In genomic region chr2:54166121-54166773, GRCh38 we compare ENCODE assay signal across 23 cellular contexts. TPM values are rescaled to one million over a fixed set of nuclear protein-coding genes. Genes with fewer than 3 reads are reported as not detected.
DNase-seq lines count a peak whose midpoint lies in the region; ATAC-seq, FAIRE-seq and TF ChIP-seq lines count a peak whose summit lies in the region.
"Had no signal": no experiment of that assay in that cellular context is flagged by ENCODE, and none has a peak within 500 bp of the region (broad histone marks: within the 10 kb centered on the region; RNA-seq: fewer than 3 reads in every experiment).

No MANE protein-coding gene starts in this region.

- peak; percentile 42 for FAIRE-seq in K562 (lab: Jason Lieb, UNC)
- FAIRE-seq in keratinocyte (lab: Jason Lieb, UNC), result peak; percentile 20
- FAIRE-seq: A204.1, GM12892, GM18507 had no signal

- no peak overlapping the region for H2AFZ ChIP-seq in K562 (ENCODE audit: low read depth, low read length)
- H2AFZ ChIP-seq in keratinocyte (ENCODE audit: control insufficient read depth, low read length), result no peak overlapping the region

- DNase-seq in EH (ENCODE audit: low read depth) (peak; percentile 23), HCEC 1CT (peak; percentile 5), K562 (ENCODE audit: extremely low read depth in 1 of 4, low spot score in 3 of 4) (no peak), keratinocyte (ENCODE audit: low read depth, low spot score) (peak; percentile 5), MV-4-11 (lab: John Stamatoyannopoulos, UW) (no peak), transverse colon (no peak), sciatic nerve (ENCODE audit: low spot score) (no peak)
- DNase-seq: DMS79, H7, HFFc6, KG1, NCI-H1105, NCI-H146, NCI-H2029, NCI-H345, NCI-H524 treated with DMSO at 0.1 percent for 48 hours, NCI-H82, Peyer's patch had no signal

- no peak for TF ChIP-seq EP300 in K562 (IDR thresholded peaks at IDR 0.05; ENCODE audit: low read length)
- TF ChIP-seq EP300 in transverse colon (IDR thresholded peaks at IDR 0.05; ENCODE audit: low read depth), result no peak

- H3K27me3 ChIP-seq in K562 (ENCODE audit: control insufficient read depth in 2 of 2, insufficient read depth in 2 of 2, low read length in 2 of 2), result peaks cover 0 to 5% of the 10 kb centered on the region in 2 experiments; a peak in 1 of 5 replicates
- H3K27me3 ChIP-seq in keratinocyte (ENCODE audit: control insufficient read depth, extremely low read depth, insufficient read depth, low read length), result no peaks in the 10 kb centered on the region
- no peaks in the 10 kb centered on the region for H3K27me3 ChIP-seq in transverse colon
- H3K27me3 ChIP-seq: Peyer's patch, SJSA1 had no signal

- H3K79me2 ChIP-seq in K562 (ENCODE audit: control insufficient read depth, insufficient read depth, low read length) (no peaks in the 10 kb centered on the region), keratinocyte (ENCODE audit: control insufficient read depth, insufficient read depth, low read length) (no peaks in the 10 kb centered on the region)

- no peaks in the 10 kb centered on the region for H3K9me1 ChIP-seq in K562 (ENCODE audit: control insufficient read depth, insufficient read depth, low read length)
- H3K9me1 ChIP-seq in keratinocyte (ENCODE audit: control insufficient read depth, extremely low read depth, insufficient read depth, low read length), result no peaks in the 10 kb centered on the region

- intact Hi-C loops in K562 (cut with micrococcal nuclease) (no loop called here), transverse colon (cut with DNase I; ENCODE audit: low total_unique reads) (no loop called here), sciatic nerve (cut with DNase I) (no loop called here)

- H3K27ac ChIP-seq in K562 (ENCODE audit: extremely low read depth, low read depth, low read length) (no peak overlapping the region), keratinocyte (ENCODE audit: control insufficient read depth, insufficient read depth, low read length) (no peak overlapping the region), transverse colon (no peak overlapping the region)
- H3K27ac ChIP-seq: Peyer's patch, SJSA1 had no signal

- dilution Hi-C loops in keratinocyte (cut with MboI; ENCODE audit: extremely low pct_ligation_motif_present, low sequenced_read_pairs), result no loop called here

- POLR2A ChIA-PET in K562 (lab: Yijun Ruan, JAX), result interaction anchor here (0.8 kb wide), 1 partner anchor 1905 kb away, joined by 3 read pairs; no protein-coding TSS in a partner anchor

- H3K4me1 ChIP-seq in K562 (replicated peaks in 1 of 2; ENCODE audit: control insufficient read depth in 2 of 2, insufficient read depth in 2 of 2, low read length in 2 of 2), result no peaks in the 10 kb centered on the region
- H3K4me1 ChIP-seq in keratinocyte (ENCODE audit: control insufficient read depth, extremely low read depth, insufficient read depth, low read length), result no peaks in the 10 kb centered on the region
- no peaks in the 10 kb centered on the region for H3K4me1 ChIP-seq in transverse colon
- H3K4me1 ChIP-seq: Peyer's patch had no signal

- ATAC-seq in K562, result no peak
- no peak for ATAC-seq in GM21526 (IDR thresholded peaks at IDR 0.05; ENCODE audit: low FRiP score, unreplicated experiment)
- no peak for ATAC-seq in sciatic nerve

- H3K4me2 ChIP-seq in K562 (ENCODE audit: insufficient read depth, low read length) (no peak overlapping the region), keratinocyte (ENCODE audit: control insufficient read depth, extremely low read depth, insufficient read depth, low read depth, low read length) (no peak overlapping the region)

- no peak overlapping the region for H3K4me3 ChIP-seq in K562
- H3K4me3 ChIP-seq in keratinocyte (ENCODE audit: control insufficient read depth in 2 of 3, extremely low read depth in 1 of 3, insufficient read depth in 2 of 3, low read depth in 1 of 3, low read length in 3 of 3), result no peak overlapping the region
- no peak overlapping the region for H3K4me3 ChIP-seq in transverse colon
- H3K4me3 ChIP-seq: Peyer's patch, SJSA1 had no signal

- TF ChIP-seq POLR2A in K562 (conservative IDR thresholded peaks at IDR 0.05) (no peak), transverse colon (IDR thresholded peaks at IDR 0.05) (no peak)

- WGBS in K562 (ENCODE audit: insufficient coverage, low coverage, missing lambda C conversion rate), result 19% methylated on average over 3 of the region's 3 CpGs
- WGBS in transverse colon (ENCODE audit: low coverage in 1 of 2), 2 donors, result 95% methylated on average over 2 to 3 of the region's 3 CpGs

- no peaks in the 10 kb centered on the region for H3K36me3 ChIP-seq in K562 (ENCODE audit: control insufficient read depth, insufficient read depth, low read length)
- H3K36me3 ChIP-seq in keratinocyte (ENCODE audit: control insufficient read depth in 2 of 2, extremely low read depth in 1 of 2, insufficient read depth in 2 of 2, low read length in 2 of 2), result no peaks in the 10 kb centered on the region
- H3K36me3 ChIP-seq in transverse colon, result no peaks in the 10 kb centered on the region
- H3K36me3 ChIP-seq: Peyer's patch, SJSA1 had no signal

- CTCF ChIA-PET in K562 (lab: Yijun Ruan, JAX; ENCODE audit: low intra/inter-chr PET ratio), result no interaction called here

- no peak for TF ChIP-seq CTCF in K562 (IDR thresholded peaks at IDR 0.05 in 2 of 3, conservative IDR thresholded peaks at IDR 0.05 in 1 of 3; ENCODE audit: insufficient read depth in 2 of 3, low read depth in 1 of 3, low read length in 3 of 3)
- no peak for TF ChIP-seq CTCF in keratinocyte (optimal IDR thresholded peaks at IDR 0.05 in 1 of 3, IDR thresholded peaks at IDR 0.05 in 1 of 3, conservative IDR thresholded peaks at IDR 0.05 in 1 of 3; ENCODE audit: extremely low read depth in 1 of 3, insufficient read depth in 2 of 3, low read length in 3 of 3)
- no peak for TF ChIP-seq CTCF in transverse colon (IDR thresholded peaks at IDR 0.05)

- H4K20me1 ChIP-seq in K562 (replicated peaks; ENCODE audit: control insufficient read depth, insufficient read depth, low read length), result no peaks in the 10 kb centered on the region
- H4K20me1 ChIP-seq in keratinocyte (ENCODE audit: control insufficient read depth, extremely low read depth, insufficient read depth, low read length), result no peaks in the 10 kb centered on the region

- BruUV-seq in K562 (replicated peaks; lab: Mats Ljungman, UMichigan), result no TSS peak

- TF ChIP-seq RAD21 in K562 (CRISPR knock-in tag; conservative IDR thresholded peaks at IDR 0.05 in 1 of 2, IDR thresholded peaks at IDR 0.05 in 1 of 2), result no peak

- in situ Hi-C loops in K562 (cut with MboI) (no loop called here), transverse colon (cut with MboI; ENCODE audit: low pct_ligation_motif_present in 1 of 4, low pct_unique_long_range_greater_than_20kb in 1 of 4, low sequenced_read_pairs in 3 of 4) (no loop called here)

- H3K9ac ChIP-seq in K562 (ENCODE audit: insufficient read depth in 1 of 2, low read depth in 2 of 2, low read length in 2 of 2), result no peak overlapping the region
- H3K9ac ChIP-seq in keratinocyte (ENCODE audit: control insufficient read depth, extremely low read depth, insufficient read depth, low read length), result no peak overlapping the region

- no peaks in the 10 kb centered on the region for H3K9me3 ChIP-seq in K562 (replicated peaks; ENCODE audit: control insufficient read depth, insufficient read depth, low read depth, low read length)
- no peaks in the 10 kb centered on the region for H3K9me3 ChIP-seq in keratinocyte (ENCODE audit: control insufficient read depth, low read depth, low read length)
- H3K9me3 ChIP-seq in transverse colon, result no peaks in the 10 kb centered on the region
- H3K9me3 ChIP-seq: Peyer's patch, SJSA1 had no signal

RNA-seq across cellular contexts. Expression of gene ACYP2, which starts 50.8 kb away (rescaled TPM):
- total RNA-seq in K562 (2011; cell fraction: chromatin; rRNA removed; ENCODE audit: low replicate concordance), result 3.8 and 6.9 TPM in 2 replicates
- total RNA-seq in K562 (2011; cell fraction: nucleolus; rRNA removed), result 3.0 and 3.3 TPM in 2 replicates
- 5.1 and 11.3 TPM in 2 replicates for total RNA-seq in K562 (2011; cell fraction: nucleoplasm; rRNA removed)
- total RNA-seq in K562 (2014; rRNA removed) (2.2 and 3.0 TPM in 2 replicates), K562 (2014; rRNA removed; fragmentation: Illumina TruSeq; extraction: Trizol) (1.3 and 1.8 TPM in 2 replicates), K562 (2015; rRNA removed; fragmentation: Illumina TruSeq; extraction: Trizol) (1.9 and 2.2 TPM in 2 replicates), K562 (2021) (3.4 and 4.1 TPM in 2 replicates), transverse colon (10 to 100 TPM in 3 of 4 donors, 1 to 10 TPM in 1; 1.6 to 77.4 (median 11.4) TPM), sciatic nerve (19.7 TPM)
- polyA plus RNA-seq in K562 (2011; rRNA removed) (2.2 and 3.1 TPM in 2 replicates), K562 (2014; fragmentation: Illumina TruSeq; extraction: Trizol) (1.0 and 1.2 TPM in 2 replicates), K562 (2014; fragmentation: Nextera tagmentation; extraction: Ambion mirVana) (1 to 10 TPM; 1.9 to 2.2 TPM), K562 (2014; rRNA removed) (2.0 and 3.4 TPM in 2 replicates), keratinocyte (8.0 to 8.9 TPM (median 8.7 TPM) in 3 replicates)
- polyA plus RNA-seq in K562 (2011; cell fraction: cytosol; rRNA removed), result 2.8 and 3.8 TPM in 2 replicates
- 1.4 and 2.0 TPM in 2 replicates for polyA plus RNA-seq in K562 (2011; cell fraction: nucleus; rRNA removed)
- polyA plus RNA-seq in K562 (2012), result 5.2 and 6.5 TPM in 2 replicates
- polyA minus RNA-seq in K562 (2011; rRNA and poly(A)+ RNA removed), result 1.1 and 2.8 TPM in 2 replicates
- polyA minus RNA-seq in K562 (2011; cell fraction: cytosol; rRNA and poly(A)+ RNA removed), result 1.0 and 1.4 TPM in 2 replicates
- polyA minus RNA-seq in K562 (2011; cell fraction: nucleus; rRNA and poly(A)+ RNA removed), result 2.7 and 4.7 TPM in 2 replicates
- polyA plus RNA-seq in keratinocyte (2011; ENCODE audit: low read depth), result 19.6 TPM
- polyA plus RNA-seq in keratinocyte (2011; cell fraction: cytosol; rRNA removed), result 14.0 and 17.1 TPM in 2 replicates
- polyA plus RNA-seq in keratinocyte (2011; cell fraction: nucleus; rRNA removed), result 4.5 and 6.6 TPM in 2 replicates
- 10.2 and 18.1 TPM in 2 replicates for polyA plus RNA-seq in keratinocyte (2012; ENCODE audit: low replicate concordance)
- polyA minus RNA-seq in keratinocyte, result 3.5 to 5.2 TPM in 2 of 3 replicates, not detected in the other
- polyA minus RNA-seq in keratinocyte (2011; cell fraction: cytosol; rRNA and poly(A)+ RNA removed), result 6.5 TPM
- polyA minus RNA-seq in keratinocyte (2011; cell fraction: nucleus; rRNA and poly(A)+ RNA removed), result 5.0 and 11.4 TPM in 2 replicates

Comparison
In these comparisons a context has a peak if more than half of its experiments do, and no peak if none do; other contexts are left out.
1. DNase-seq: peak in EH (single experiment), HCEC 1CT (single experiment) and keratinocyte (single experiment); none in K562 (0 of 4), MV-4-11 (single experiment), transverse colon (single experiment) and sciatic nerve (single experiment).